ENCODE assay signal across 20 cellular contexts in the genomic region with DNA sequence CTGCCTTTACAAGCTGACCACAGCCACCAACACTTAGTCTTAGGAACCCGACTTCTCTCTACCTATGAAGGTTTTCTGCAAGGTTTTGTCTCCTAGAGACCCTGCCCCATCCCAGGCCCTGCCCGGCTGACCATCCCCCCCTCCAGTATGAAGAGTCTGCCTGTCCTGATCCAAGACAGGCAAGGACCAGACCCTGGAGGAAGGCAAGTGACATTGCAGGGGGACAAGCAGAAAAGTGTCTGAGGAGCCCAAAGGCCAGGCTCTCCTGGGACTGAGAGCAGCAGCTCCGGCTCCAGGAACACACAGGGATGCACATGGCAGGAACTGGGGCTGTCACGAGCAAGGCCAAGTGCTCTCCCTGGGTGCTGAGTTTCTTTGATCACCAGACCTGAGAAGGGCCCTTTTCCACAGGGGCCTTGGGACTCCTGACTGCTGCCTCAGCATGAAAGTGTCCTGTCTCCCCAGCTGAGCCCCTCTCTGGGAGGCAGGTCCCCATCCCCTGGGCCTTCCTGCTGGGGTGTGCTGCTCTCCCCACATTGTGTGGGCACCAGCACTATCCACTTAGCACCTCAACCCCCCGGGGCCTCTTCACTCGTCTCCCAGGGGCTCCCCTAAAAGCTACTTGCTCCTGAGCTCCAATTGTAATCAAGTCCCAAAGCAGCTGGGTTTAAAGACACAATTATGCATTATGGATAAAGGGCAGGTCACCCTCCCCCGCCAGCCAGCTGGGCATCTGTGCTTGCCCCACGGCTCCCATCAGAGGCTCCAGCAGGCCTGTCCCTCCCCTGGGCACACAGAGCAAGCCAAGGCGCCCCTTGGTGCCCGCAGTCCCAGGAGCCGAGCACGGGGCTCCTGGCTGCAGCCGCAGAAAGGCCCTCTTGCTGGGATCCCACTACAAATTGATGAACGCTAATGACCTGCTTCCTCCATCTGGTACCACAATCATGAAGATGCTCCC. TPM values are rescaled to one million over a fixed set of nuclear protein-coding genes. Genes with fewer than 3 reads are reported as not detected.
DNase-seq lines count a peak whose midpoint lies in the region; ATAC-seq, FAIRE-seq and TF ChIP-seq lines count a peak whose summit lies in the region.
"Had no signal": no experiment of that assay in that cellular context is flagged by ENCODE, and none has a peak within 500 bp of the region (broad histone marks: within the 10 kb centered on the region; RNA-seq: fewer than 3 reads in every experiment).

No MANE protein-coding gene starts in this region.

- H3K4me3 ChIP-seq in astrocyte (ENCODE audit: insufficient read depth, low read depth, low read length), result no peak overlapping the region
- no peak overlapping the region for H3K4me3 ChIP-seq in upper lobe of right lung
- H3K4me3 ChIP-seq: GM12878, skin epidermis, testis had no signal

- ATAC-seq in upper lobe of right lung (no peak), GM18517 (IDR thresholded peaks at IDR 0.05; ENCODE audit: unreplicated experiment) (no peak)
- ATAC-seq: activated naive CD4-positive, alpha-beta T cell treated with anti-CD3 and anti-CD28 coated beads, Interleukin-2, amount 50 U/mL, for 72 hours; GM12878 had no signal

- peak overlapping the region; percentile 43 for H3K9ac ChIP-seq in astrocyte (ENCODE audit: low read length)

- H3K27ac Mint-ChIP-seq in astrocyte (ENCODE audit: unreplicated experiment) (peak overlapping the region; percentile 95), mesothelial cell of epicardium (peak overlapping the region; percentile 95)
- H3K27ac Mint-ChIP-seq: activated naive CD4-positive, alpha-beta T cell treated with anti-CD3 and anti-CD28 coated beads, Interleukin-2, amount 50 U/mL, for 72 hours had no signal

- H3K9me3 ChIP-seq in astrocyte (ENCODE audit: insufficient read depth, low read depth, low read length) (no peaks in the 10 kb centered on the region), upper lobe of right lung (no peaks in the 10 kb centered on the region)
- H3K9me3 ChIP-seq: testis had no signal

- no peaks in the 10 kb centered on the region for H3K79me2 ChIP-seq in astrocyte (ENCODE audit: insufficient read depth, low read length)

- H3K4me1 ChIP-seq in astrocyte (ENCODE audit: insufficient read depth, low read length) (peaks cover 24% of the 10 kb centered on the region), upper lobe of right lung (no peaks in the 10 kb centered on the region)
- H3K4me1 ChIP-seq: testis had no signal

- intact Hi-C loops in upper lobe of right lung (cut with DNase I), result no loop called here

- TF ChIP-seq CTCF in astrocyte (IDR thresholded peaks at IDR 0.05; ENCODE audit: insufficient read depth, low read depth, low read length), result no peak
- no peak for TF ChIP-seq CTCF in mesothelial cell of epicardium (IDR thresholded peaks at IDR 0.05; ENCODE audit: unreplicated experiment)
- TF ChIP-seq CTCF in upper lobe of right lung (IDR thresholded peaks at IDR 0.05), result no peak

- H3K36me3 ChIP-seq in astrocyte (ENCODE audit: insufficient read depth, low read length), result no peaks in the 10 kb centered on the region
- H3K36me3 ChIP-seq in upper lobe of right lung, result no peaks in the 10 kb centered on the region

- peaks cover 3% of the 10 kb centered on the region for H3K9me3 Mint-ChIP-seq in astrocyte (ENCODE audit: unreplicated experiment)
- peaks cover 12% of the 10 kb centered on the region for H3K9me3 Mint-ChIP-seq in mesothelial cell of epicardium
- H3K9me3 Mint-ChIP-seq: activated naive CD4-positive, alpha-beta T cell treated with anti-CD3 and anti-CD28 coated beads, Interleukin-2, amount 50 U/mL, for 72 hours; central memory CD8-positive, alpha-beta T cell had no signal

- peaks cover 12% of the 10 kb centered on the region for H3K4me1 Mint-ChIP-seq in astrocyte (ENCODE audit: low read depth, unreplicated experiment)
- H3K4me1 Mint-ChIP-seq in mesothelial cell of epicardium, result peaks cover 38% of the 10 kb centered on the region
- H3K4me1 Mint-ChIP-seq: central memory CD8-positive, alpha-beta T cell had no signal

- H3K36me3 Mint-ChIP-seq in astrocyte (ENCODE audit: low read depth, unreplicated experiment) (peaks cover 3% of the 10 kb centered on the region), mesothelial cell of epicardium (peaks cover 3% of the 10 kb centered on the region)
- H3K36me3 Mint-ChIP-seq: activated naive CD4-positive, alpha-beta T cell treated with anti-CD3 and anti-CD28 coated beads, Interleukin-2, amount 50 U/mL, for 72 hours had no signal

- H3K27ac ChIP-seq in astrocyte (ENCODE audit: low read depth, low read length), result peak overlapping the region; percentile 57
- H3K27ac ChIP-seq in upper lobe of right lung, result peak overlapping the region; percentile 70
- H3K27ac ChIP-seq: testis had no signal

- H3K4me3 Mint-ChIP-seq in astrocyte (ENCODE audit: unreplicated experiment) (no peak overlapping the region), mesothelial cell of epicardium (no peak overlapping the region)
- H3K4me3 Mint-ChIP-seq: central memory CD8-positive, alpha-beta T cell had no signal

- DNase-seq in NCI-H1092 (lab: John Stamatoyannopoulos, UW), result peak; percentile 25
- no peak for DNase-seq in NCI-H1092 treated with DMSO at 0.1 percent for 48 hours (lab: John Stamatoyannopoulos, UW)
- no peak for DNase-seq in astrocyte (ENCODE audit: low read depth)
- no peak for DNase-seq in mesothelial cell of epicardium (ENCODE audit: low spot score in 2 of 2, unreplicated experiment in 2 of 2)
- no peak for DNase-seq in upper lobe of right lung
- no peak for DNase-seq in activated effector memory CD4-positive, alpha-beta T cell treated with anti-CD3 and anti-CD28 coated beads, Interleukin-2, amount 50 U/mL, for 16 hours
- no peak for DNase-seq in NCI-H1105 treated with DMSO at 0.1 percent for 48 hours (lab: John Stamatoyannopoulos, UW)
- DNase-seq: 8988T, DMS153, NCI-H1417 treated with DMSO at 0.1 percent for 48 hours, NCI-H526, SIG-M5, testis had no signal

- no peak for FAIRE-seq in astrocyte (lab: Jason Lieb, UNC)
- FAIRE-seq: GM12878, TTC549 had no signal

- H4K20me1 ChIP-seq in astrocyte (ENCODE audit: insufficient read depth, low read length), result no peaks in the 10 kb centered on the region

- no peak overlapping the region for H2AFZ ChIP-seq in astrocyte (ENCODE audit: low read depth, low read length)

- H3K27me3 Mint-ChIP-seq in astrocyte (ENCODE audit: low read depth, unreplicated experiment), result peaks cover 4% of the 10 kb centered on the region
- H3K27me3 Mint-ChIP-seq in mesothelial cell of epicardium (ENCODE audit: low read depth), result peaks cover 4% of the 10 kb centered on the region

- H3K4me2 ChIP-seq in astrocyte (ENCODE audit: low read length), result peak overlapping the region; percentile 76

- H3K27me3 ChIP-seq in astrocyte (ENCODE audit: insufficient read depth, low read length), result no peaks in the 10 kb centered on the region
- no peaks in the 10 kb centered on the region for H3K27me3 ChIP-seq in upper lobe of right lung
- H3K27me3 ChIP-seq: testis had no signal

RNA-seq across cellular contexts. Expression of a gene that starts 11.5 kb away (rescaled TPM):
- 1.3 and 5.8 TPM in 2 replicates for total RNA-seq in astrocyte
- total RNA-seq in mesothelial cell of epicardium, result 9.5 to 10.4 TPM (median 10.1 TPM) in 3 replicates
- 9.3 TPM for total RNA-seq in upper lobe of right lung
- total RNA-seq: activated naive CD4-positive, alpha-beta T cell treated with anti-CD3 and anti-CD28 coated beads, Interleukin-2, amount 50 U/mL, for 72 hours; HT1080 had no signal
